10 cellular contexts compared by ENCODE assay signal in genomic region chr10:283916-284356, GRCh38.
A peak's percentile ranks its signal among the peaks of the same experiment; 100 is the strongest.
DNase-seq lines count a peak whose midpoint lies in the region; ATAC-seq lines count a peak whose summit lies in the region.
"Had no signal": no experiment of that assay in that cellular context is flagged by ENCODE, and none has a peak within 500 bp of the region (broad histone marks: within the 10 kb centered on the region; RNA-seq: fewer than 3 reads in every experiment).

No MANE protein-coding gene starts in this region.

- DNase-seq in trophoblast cell (no peak), Kasumi-1 (lab: John Stamatoyannopoulos, UW) (no peak), NCI-H774 (lab: John Stamatoyannopoulos, UW) (no peak), foreskin melanocyte (no peak)
- DNase-seq: NCI-H446, posterior cingulate gyrus had no signal

- no peaks in the 10 kb centered on the region for H3K27me3 ChIP-seq in trophoblast cell (ENCODE audit: insufficient read depth, low read length)

- H3K36me3 ChIP-seq in trophoblast cell (ENCODE audit: control insufficient read depth in 1 of 2, insufficient read depth in 2 of 2, low read length in 2 of 2) = peaks cover 24 to 42% of the 10 kb centered on the region in 2 experiments

- no CpG with 5 or more reads among the region's 7 CpGs for WGBS in trophoblast cell (ENCODE audit: extremely low coverage, insufficient coverage, insufficient read length)

- no peak overlapping the region for H2BK120ac ChIP-seq in trophoblast cell (ENCODE audit: insufficient read depth, low read length, poor library complexity)

- H3K4me1 ChIP-seq in trophoblast cell (ENCODE audit: control insufficient read depth in 1 of 2, insufficient read depth in 2 of 2, low read length in 2 of 2) = no peaks in the 10 kb centered on the region

- H4K8ac ChIP-seq in trophoblast cell (ENCODE audit: low read depth, low read length) = no peak overlapping the region

- no peak overlapping the region for H2AFZ ChIP-seq in trophoblast cell (ENCODE audit: insufficient read depth, low read length, poor library complexity)

- no peak overlapping the region for H3K4ac ChIP-seq in trophoblast cell (ENCODE audit: low read depth, low read length)

- H3K9me3 ChIP-seq in trophoblast cell (ENCODE audit: insufficient read depth, low read depth, low read length) = peaks cover 3% of the 10 kb centered on the region

- H3K23ac ChIP-seq in trophoblast cell (ENCODE audit: low read length) = no peak overlapping the region

- H3K18ac ChIP-seq in trophoblast cell (ENCODE audit: low read length) = no peak overlapping the region

- H2BK5ac ChIP-seq in trophoblast cell (ENCODE audit: low read depth, low read length, poor library complexity) = no peak overlapping the region

- peak overlapping the region; percentile 1 for H3K9ac ChIP-seq in trophoblast cell (ENCODE audit: low read length)

- no peak overlapping the region for H3K27ac ChIP-seq in trophoblast cell (ENCODE audit: low read depth, low read length)

- H4K91ac ChIP-seq in trophoblast cell (ENCODE audit: low read depth, low read length) = no peak overlapping the region

- H3K4me3 ChIP-seq in trophoblast cell (ENCODE audit: low read depth, low read length) = no peak overlapping the region

- H2AK5ac ChIP-seq in trophoblast cell (ENCODE audit: low read length) = no peak overlapping the region

- no peak overlapping the region for H3K4me2 ChIP-seq in trophoblast cell (ENCODE audit: low read length)

- no peak overlapping the region for H4K12ac ChIP-seq in trophoblast cell (ENCODE audit: low read depth, low read length)

- no peak overlapping the region for H2BK12ac ChIP-seq in trophoblast cell (ENCODE audit: low read length)

- ATAC-seq in GM18519 (IDR thresholded peaks at IDR 0.05; ENCODE audit: low FRiP score, unreplicated experiment) (peak; percentile 69), GM21528 (IDR thresholded peaks at IDR 0.05; ENCODE audit: low FRiP score, unreplicated experiment) (peak; percentile 78), HG03558 (IDR thresholded peaks at IDR 0.05; ENCODE audit: extremely low read depth, unreplicated experiment) (peak; percentile 54), esophagus mucosa (no peak)

- no peak overlapping the region for H3K14ac ChIP-seq in trophoblast cell (ENCODE audit: low read length)

- H3K79me2 ChIP-seq in trophoblast cell (ENCODE audit: control insufficient read depth, insufficient read depth, low read length, poor library complexity) = no peaks in the 10 kb centered on the region

- no peaks in the 10 kb centered on the region for H3K79me1 ChIP-seq in trophoblast cell (ENCODE audit: low read length)
